In genomic region chr17:36486204-36487194, GRCh38 we compare ENCODE assay signal across 8 cellular contexts. TPM values are rescaled to one million over a fixed set of nuclear protein-coding genes. Genes with fewer than 3 reads are reported as not detected.
DNase-seq lines count a peak whose midpoint lies in the region; ATAC-seq and TF ChIP-seq lines count a peak whose summit lies in the region.

TSS of gene ZNHIT3 (plus strand) at chr17:36486681. CDS start at chr17:36486700, 19 bp downstream.

- no peak within 1 kb of the TSS for H2BK20ac ChIP-seq in IMR-90 (ENCODE audit: low read depth, low read length)

- H3K4me1 ChIP-seq in IMR-90 (ENCODE audit: control insufficient read depth, insufficient read depth, low read length) (0 out of 2 replicates have a peak, but pooled peaks cover 1% of the 10 kb centered on the region), OCI-LY7 (ENCODE audit: insufficient read depth, low read length, poor library complexity, severe bottlenecking) (peaks cover 17% of the 10 kb centered on the region), mononuclear cell (ENCODE audit: insufficient read depth, low read length) (peaks cover 34% of the 10 kb centered on the region)

- H2AFZ ChIP-seq in IMR-90 (replicated peaks; ENCODE audit: low read length, poor library complexity) (peak within 1 kb of the TSS; percentile 97), OCI-LY7 (ENCODE audit: low read length) (peak within 1 kb of the TSS; percentile 95)

- peak within 1 kb of the TSS; percentile 59 for H3K4ac ChIP-seq in IMR-90 (ENCODE audit: low read depth, low read length)

- DNase-seq in DMS 273 (lab: John Stamatoyannopoulos, UW; ENCODE audit: unreplicated experiment) (peak; percentile 97), IMR-90 (peak; percentile 93), OCI-LY7 (ENCODE audit: low spot score) (peak; percentile 94), activated T-cell treated with anti-CD3 and anti-CD28 coated beads for 1 hour (ENCODE audit: low read depth) (peak; percentile 88), epithelial cell of esophagus (ENCODE audit: low read depth) (peak; percentile 98)
- peak; percentile 80 to 87 for DNase-seq in stimulated activated CD8-positive, alpha-beta memory T cell treated with anti-CD3 and anti-CD28 coated beads, Interleukin-2, amount 100 ng/mL, for 48 hours (ENCODE audit: low read depth in 2 of 2)

- H3K27ac ChIP-seq in IMR-90 (ENCODE audit: insufficient read depth, low read length) (peak within 1 kb of the TSS; percentile 55), OCI-LY7 (ENCODE audit: low read depth, low read length, poor library complexity, severe bottlenecking) (peak within 1 kb of the TSS; percentile 71)

- peak; percentile 93 for ATAC-seq in GM21529 (IDR thresholded peaks at IDR 0.05; ENCODE audit: unreplicated experiment)
- peak; percentile 94 for ATAC-seq in IMR-90 (ENCODE audit: low read depth)

- H3K79me1 ChIP-seq in IMR-90 (ENCODE audit: low read depth in 1 of 2, low read length in 2 of 2) = peaks cover 9 to 30% of the 10 kb centered on the region in 2 experiments; a peak in 3 of 4 replicates

- no peak within 1 kb of the TSS for H2BK120ac ChIP-seq in IMR-90 (ENCODE audit: low read depth, low read length)

- H3K23ac ChIP-seq in IMR-90 (ENCODE audit: low read depth, low read length) = peak within 1 kb of the TSS; percentile 59

- CTCF ChIA-PET in IMR-90 (lab: Yijun Ruan, JAX) (no interaction called here), OCI-LY7 (lab: Charles Lee; ENCODE audit: unreplicated experiment) (no interaction called here)

- H4K5ac ChIP-seq in IMR-90 (ENCODE audit: low read depth, low read length) = peak within 1 kb of the TSS; percentile 88

- WGBS in IMR-90 (ENCODE audit: extremely low coverage in 2 of 2, insufficient read length in 1 of 2), 2 experiments = 1% methylated on average over 32 of the region's 73 CpGs; no CpG with 5 or more reads in 1 of the 2 experiments

- peak within 1 kb of the TSS; percentile 39 for H2AK9ac ChIP-seq in IMR-90 (replicated peaks; ENCODE audit: low read depth, low read length, poor library complexity)

- H3K18ac ChIP-seq in IMR-90 (ENCODE audit: low read depth, low read length) = peak within 1 kb of the TSS; percentile 11; the same call in 1 of the 2 replicates

- no peaks in the 10 kb centered on the region for H4K20me1 ChIP-seq in IMR-90 (ENCODE audit: insufficient read depth, low read length)
- H4K20me1 ChIP-seq in OCI-LY7 (ENCODE audit: insufficient read depth, low read length) = no peaks in the 10 kb centered on the region

- H3K9ac ChIP-seq in IMR-90 (ENCODE audit: low read depth, low read length) = peak within 1 kb of the TSS; percentile 77

- peak within 1 kb of the TSS; percentile 47 for H3K14ac ChIP-seq in IMR-90 (replicated peaks; ENCODE audit: low read depth, low read length)

- intact Hi-C loops in IMR-90 (cut with micrococcal nuclease) (no loop called here), OCI-LY7 (cut with micrococcal nuclease; ENCODE audit: unreplicated experiment) (loop anchor here (1.0 to 5.0 kb wide), 2 partner anchors 46 to 115 kb away; partner anchors contain the start of genes MRM1, MYO19 and PIGW)

- TF ChIP-seq CTCF in IMR-90 (conservative IDR thresholded peaks at IDR 0.05; ENCODE audit: low read depth, low read length) = no peak
- TF ChIP-seq CTCF in OCI-LY7 (conservative IDR thresholded peaks at IDR 0.05; ENCODE audit: low read length) = no peak
- TF ChIP-seq CTCF in epithelial cell of esophagus (IDR thresholded peaks at IDR 0.05; ENCODE audit: insufficient read depth, low read depth, low read length, missing control alignments) = no peak

- in situ Hi-C loops in IMR-90 (cut with MboI; ENCODE audit: low sequenced_read_pairs) = no loop called here

- H3K4me3 ChIP-seq in IMR-90 (ENCODE audit: insufficient read depth, low read depth, low read length) (peak within 1 kb of the TSS; percentile 56), OCI-LY7 (ENCODE audit: low read depth, low read length, poor library complexity, severe bottlenecking) (peak within 1 kb of the TSS; percentile 94), epithelial cell of esophagus (ENCODE audit: low read length) (peak within 1 kb of the TSS; percentile 96), mononuclear cell (ENCODE audit: low read length) (peak within 1 kb of the TSS; percentile 86)

- H3K56ac ChIP-seq in IMR-90 (ENCODE audit: extremely low read depth, insufficient read depth, low read length) = peak within 1 kb of the TSS; percentile 69; the same call in 1 of the 2 replicates

- H2BK15ac ChIP-seq in IMR-90 (ENCODE audit: low read depth, low read length) = no peak within 1 kb of the TSS

- peaks cover 48% of the 10 kb centered on the region; the same call in 1 of the 2 replicates for H3K79me2 ChIP-seq in OCI-LY7 (ENCODE audit: insufficient read depth, low read depth, low read length)

- peak within 1 kb of the TSS; percentile 84 for H3K4me2 ChIP-seq in IMR-90 (ENCODE audit: low read depth, low read length)
- H3K4me2 ChIP-seq in OCI-LY7 (ENCODE audit: low read length) = peak within 1 kb of the TSS; percentile 94

- H3K9me3 ChIP-seq in IMR-90 (ENCODE audit: control insufficient read depth, insufficient read depth, low read length) (no peaks in the 10 kb centered on the region), OCI-LY7 (ENCODE audit: low read length) (peaks cover 5% of the 10 kb centered on the region; the same call in 1 of the 2 replicates), mononuclear cell (ENCODE audit: low read depth, low read length) (no peaks in the 10 kb centered on the region)

- peaks cover 12% of the 10 kb centered on the region; the same call in 1 of the 2 replicates for H3K9me1 ChIP-seq in IMR-90 (ENCODE audit: insufficient read depth, low read length)

- H4K91ac ChIP-seq in IMR-90 (ENCODE audit: insufficient read depth, low read depth, low read length) = peak within 1 kb of the TSS; percentile 42

- dilution Hi-C loops in IMR-90 (cut with HindIII; ENCODE audit: low sequenced_read_pairs, unreplicated experiment) = no loop called here

- POLR2A ChIA-PET in IMR-90 (lab: Charles Lee; ENCODE audit: unreplicated experiment) (interaction anchor here (0.5 kb wide), 1 partner anchor 65 kb away, joined by 3 read pairs; no protein-coding TSS in a partner anchor), OCI-LY7 (lab: Charles Lee) (interaction anchor here (1.0 to 1.1 kb wide), 3 partner anchors 32 to 115 kb away, joined by 3 read pairs; partner anchors contain the start of gene MRM1)

- H3K27me3 ChIP-seq in IMR-90 (ENCODE audit: control insufficient read depth, insufficient read depth, low read length) (peaks cover 7% of the 10 kb centered on the region; the same call in 1 of the 2 replicates), mononuclear cell (ENCODE audit: insufficient read depth, low read length) (peaks cover 12% of the 10 kb centered on the region)

- peak within 1 kb of the TSS; percentile 14; the same call in 1 of the 2 replicates for H2AK5ac ChIP-seq in IMR-90 (ENCODE audit: low read depth, low read length)

- BruUV-seq in IMR-90 (replicated peaks; lab: Mats Ljungman, UMichigan) (no TSS peak), OCI-LY7 (replicated peaks; lab: Mats Ljungman, UMichigan) (no TSS peak)

- peak within 1 kb of the TSS; percentile 78 to 97 for H4K8ac ChIP-seq in IMR-90 (ENCODE audit: low read depth in 2 of 2, low read length in 2 of 2)

- no peak for TF ChIP-seq RAD21 in IMR-90 (IDR thresholded peaks at IDR 0.05; ENCODE audit: low read length)

- H2BK5ac ChIP-seq in IMR-90 (ENCODE audit: low read depth, low read length, poor library complexity, severe bottlenecking) = peak within 1 kb of the TSS; percentile 76

- TF ChIP-seq POLR2A in IMR-90 (IDR thresholded peaks at IDR 0.05; ENCODE audit: low read depth, low read length) = no peak; the same call in 1 of the 2 replicates

- H3K36me3 ChIP-seq in IMR-90 (ENCODE audit: control insufficient read depth, insufficient read depth, low read length) (peaks cover 2% of the 10 kb centered on the region), OCI-LY7 (ENCODE audit: insufficient read depth, low read length) (peaks cover 26% of the 10 kb centered on the region)

- no peaks in the 10 kb centered on the region for H3K9me2 ChIP-seq in OCI-LY7 (ENCODE audit: insufficient read depth, low read length)

TF ChIP-seq in IMR-90, 13 proteins besides CTCF, POLR2A, EP300 and RAD21:
- TF ChIP-seq MAFK (IDR thresholded peaks at IDR 0.05; ENCODE audit: low read depth, low read length) (no peak), MXI1 (IDR thresholded peaks at IDR 0.05; ENCODE audit: borderline replicate concordance, low read depth, low read length) (peak; percentile 87)

RNA-seq across cellular contexts. Expression of gene ZNHIT3, which starts in this region (rescaled TPM):
- total RNA-seq in IMR-90 (2012; rRNA removed) = 27.8 and 35.3 TPM in 2 replicates
- 47.4 and 52.3 TPM in 2 replicates for polyA plus RNA-seq in IMR-90 (2012; rRNA removed)
- 15.1 and 39.8 TPM in 2 replicates for polyA plus RNA-seq in IMR-90 (2012; cell fraction: cytosol; rRNA removed)
- polyA plus RNA-seq in IMR-90 (2012; cell fraction: nucleus; rRNA removed; ENCODE audit: low replicate concordance) = 4.4 and 18.5 TPM in 2 replicates
- 40.4 and 42.2 TPM in 2 replicates for total RNA-seq in OCI-LY7 (2014; rRNA removed; shearing (Covaris generic))
- total RNA-seq in OCI-LY7 (2022) = 47.7 and 50.2 TPM in 2 replicates
- total RNA-seq in mononuclear cell = 42.8 TPM

Comparison
In these comparisons a context has a peak if more than half of its experiments do, and no peak if none do; other contexts are left out.
1. Peak in every context shown above with its lines: DNase-seq, ATAC-seq, H3K4me3 ChIP-seq and H3K27ac ChIP-seq.